ENCODE assay signal across 31 cellular contexts in genomic region chr10:29438271-29438670, GRCh38.
DNase-seq lines count a peak whose midpoint lies in the region; ATAC-seq and TF ChIP-seq lines count a peak whose summit lies in the region.
"Had no signal": no experiment of that assay in that cellular context is flagged by ENCODE, and none has a peak within 500 bp of the region (broad histone marks: within the 10 kb centered on the region; RNA-seq: fewer than 3 reads in every experiment).

No MANE protein-coding gene starts in this region.

- H3K9me3 ChIP-seq in SK-N-MC (ENCODE audit: low read depth, low read length) (no peaks in the 10 kb centered on the region), osteoblast (ENCODE audit: low read depth, low read length) (no peaks in the 10 kb centered on the region)
- H3K9me3 ChIP-seq: A549 had no signal

- no peaks in the 10 kb centered on the region for H3K79me2 ChIP-seq in mesendoderm (ENCODE audit: control insufficient read depth, insufficient read depth, low read length)
- H3K79me2 ChIP-seq in osteoblast (ENCODE audit: insufficient read depth, low read length), result peaks cover 93% of the 10 kb centered on the region

- no peak overlapping the region for H3K18ac ChIP-seq in mesendoderm (ENCODE audit: low read length)

- no peak overlapping the region for H3K56ac ChIP-seq in mesendoderm (ENCODE audit: low read length)

- peak overlapping the region in 1 of 2 donors; percentile 46 for H3K27ac Mint-ChIP-seq in stimulated activated naive CD8-positive, alpha-beta T cell treated with anti-CD3 and anti-CD28 coated beads, Interleukin-15, amount 100 ng/mL, for 72 hours
- H3K27ac Mint-ChIP-seq: activated CD8-positive, alpha-beta T cell treated with anti-CD3 and anti-CD28 coated beads for 36 hours; activated naive CD4-positive, alpha-beta T cell treated with anti-CD3 and anti-CD28 coated beads, Interleukin-2, amount 50 U/mL, for 72 hours; activated T-helper 2 cell treated with anti-CD3 and anti-CD28 coated beads, Interferon-gamma antibody, Interleukin-2, Interleukin-4, amounts not matched to agents 10 μg/mL and 5 μg/mL and 100 μg/mL, durations not matched to agents 14 hours and 24 hours and 36 hours; CD4-positive, alpha-beta T cell; effector memory CD8-positive, alpha-beta T cell; natural killer cell; T-helper 1 cell treated with Interleukin-12 subunit alpha and Interleukin-12 subunit beta and Interleukin-4 antibody, amounts not matched to agents 30 μg/mL and 1 μg/mL, for 36 hours had no signal

- no peaks in the 10 kb centered on the region for H3K27me3 ChIP-seq in mesendoderm (ENCODE audit: insufficient read depth, low read length, poor library complexity)
- H3K27me3 ChIP-seq in osteoblast (ENCODE audit: insufficient read depth, low read length), result no peaks in the 10 kb centered on the region
- H3K27me3 ChIP-seq: cardiac muscle cell, heart right ventricle, left lung, uterus had no signal

- DNase-seq in EH (ENCODE audit: low read depth) (peak; percentile 16), HT1080 (ENCODE audit: low read depth) (peak; percentile 57), SK-N-MC (ENCODE audit: low read depth, low spot score) (no peak), mesendoderm (peak; percentile 54), left colon (no peak), osteoblast (ENCODE audit: insufficient read length, low spot score, missing footprints) (no peak), GM19238 (ENCODE audit: insufficient read length, low spot score) (no peak)
- no peak for DNase-seq in stimulated activated naive CD8-positive, alpha-beta T cell treated with anti-CD3 and anti-CD28 coated beads, Interleukin-15, amount 100 ng/mL, for 72 hours
- DNase-seq: activated CD8-positive, alpha-beta T cell treated with anti-CD3 and anti-CD28 coated beads for 36 hours; AML-193; CD4-positive, alpha-beta T cell; effector memory CD8-positive, alpha-beta T cell; foreskin fibroblast; GDM1; heart right ventricle; left lung; natural killer cell; NCI-H1092; NCI-H1930; NCI-H526; SK-N-SH; stimulated activated naive CD8-positive, alpha-beta T cell treated with anti-CD3 and anti-CD28 coated beads, Interleukin-15, Interleukin-2, amounts not matched to agents 100 U/mL and 50 U/mL, for 24 hours; uterus had no signal

- H4K8ac ChIP-seq in mesendoderm (ENCODE audit: low read depth, low read length), result no peak overlapping the region

- H3K4me1 Mint-ChIP-seq in stimulated activated naive CD8-positive, alpha-beta T cell treated with anti-CD3 and anti-CD28 coated beads, Interleukin-15, amount 100 ng/mL, for 72 hours, result no peaks in the 10 kb centered on the region

- H3K4me3 Mint-ChIP-seq in stimulated activated naive CD8-positive, alpha-beta T cell treated with anti-CD3 and anti-CD28 coated beads, Interleukin-15, amount 100 ng/mL, for 72 hours, result no peak overlapping the region
- H3K4me3 Mint-ChIP-seq: activated CD8-positive, alpha-beta T cell treated with anti-CD3 and anti-CD28 coated beads for 36 hours; CD4-positive, alpha-beta T cell; effector memory CD8-positive, alpha-beta T cell; natural killer cell; T-helper 1 cell treated with Interleukin-12 subunit alpha and Interleukin-12 subunit beta and Interleukin-4 antibody, amounts not matched to agents 30 μg/mL and 1 μg/mL, for 36 hours had no signal

- TF ChIP-seq CTCF in osteoblast (IDR thresholded peaks at IDR 0.05; ENCODE audit: extremely low read depth, low read depth, low read length), result no peak

- no peak overlapping the region for H3K4me3 ChIP-seq in SK-N-MC
- no peak overlapping the region for H3K4me3 ChIP-seq in mesendoderm (ENCODE audit: low read length)
- no peak overlapping the region for H3K4me3 ChIP-seq in osteoblast (ENCODE audit: insufficient read depth, low read length)
- H3K4me3 ChIP-seq: A549, cardiac muscle cell, coronary artery, heart right ventricle, left lung, thoracic aorta, uterus had no signal

- H3K4me1 ChIP-seq in mesendoderm (ENCODE audit: control insufficient read depth, low read depth, low read length) (no peaks in the 10 kb centered on the region), osteoblast (ENCODE audit: insufficient read depth, low read length) (peaks cover 8% of the 10 kb centered on the region)
- H3K4me1 ChIP-seq: left lung, uterus had no signal

- intact Hi-C loops in left colon (cut with DNase I, micrococcal nuclease), result loop anchor here in 1 of 2 donors (5.0 kb wide), 1 partner anchor 46 kb away; no protein-coding TSS in a partner anchor

- no peak overlapping the region for H2AFZ ChIP-seq in osteoblast (ENCODE audit: low read length)

- H2BK5ac ChIP-seq in mesendoderm (ENCODE audit: low read length), result no peak overlapping the region

- no peaks in the 10 kb centered on the region for H3K79me1 ChIP-seq in mesendoderm (ENCODE audit: low read length)

- peaks cover 26 to 29% of the 10 kb centered on the region in 2 donors for H3K9me3 Mint-ChIP-seq in stimulated activated naive CD8-positive, alpha-beta T cell treated with anti-CD3 and anti-CD28 coated beads, Interleukin-15, amount 100 ng/mL, for 72 hours

- H3K4ac ChIP-seq in mesendoderm (ENCODE audit: low read depth, low read length), result no peak overlapping the region

- no peak for ATAC-seq in left colon
- ATAC-seq in stimulated activated naive CD8-positive, alpha-beta T cell treated with anti-CD3 and anti-CD28 coated beads, Interleukin-15, amount 100 ng/mL, for 72 hours, result no peak
- ATAC-seq: A549; activated CD8-positive, alpha-beta T cell treated with anti-CD3 and anti-CD28 coated beads for 36 hours; activated naive CD4-positive, alpha-beta T cell treated with anti-CD3 and anti-CD28 coated beads, Interleukin-2, amount 50 U/mL, for 72 hours; effector memory CD8-positive, alpha-beta T cell; esophagus mucosa; heart right ventricle; left lung; natural killer cell; stimulated activated naive CD8-positive, alpha-beta T cell treated with anti-CD3 and anti-CD28 coated beads, Interleukin-15, Interleukin-2, amounts not matched to agents 100 U/mL and 50 U/mL, for 24 hours had no signal

- H2BK15ac ChIP-seq in mesendoderm (replicated peaks; ENCODE audit: low read depth), result no peak overlapping the region

- no peak overlapping the region for H4K5ac ChIP-seq in mesendoderm (ENCODE audit: low read length)

- H2BK120ac ChIP-seq in mesendoderm (ENCODE audit: low read depth, low read length), result no peak overlapping the region

- H2AK5ac ChIP-seq in mesendoderm (ENCODE audit: low read length), result no peak overlapping the region

- no peaks in the 10 kb centered on the region for H3K27me3 Mint-ChIP-seq in stimulated activated naive CD8-positive, alpha-beta T cell treated with anti-CD3 and anti-CD28 coated beads, Interleukin-15, amount 100 ng/mL, for 72 hours
- H3K27me3 Mint-ChIP-seq: activated CD8-positive, alpha-beta T cell treated with anti-CD3 and anti-CD28 coated beads for 36 hours; CD4-positive, alpha-beta T cell; effector memory CD8-positive, alpha-beta T cell had no signal

- H3K27ac ChIP-seq in SK-N-MC (peak overlapping the region; percentile 46; the same call in 1 of the 2 replicates), mesendoderm (ENCODE audit: low read depth, low read length) (no peak overlapping the region), osteoblast (ENCODE audit: low read depth, low read length) (no peak overlapping the region)
- H3K27ac ChIP-seq: cardiac muscle cell, coronary artery, heart right ventricle, left lung, thoracic aorta, uterus had no signal

- H3K36me3 ChIP-seq in SK-N-MC (ENCODE audit: insufficient read depth, low read length), result peaks cover 13% of the 10 kb centered on the region
- no peaks in the 10 kb centered on the region for H3K36me3 ChIP-seq in mesendoderm (ENCODE audit: control insufficient read depth, insufficient read depth, low read length)
- H3K36me3 ChIP-seq in osteoblast (ENCODE audit: insufficient read depth, low read length), result no peaks in the 10 kb centered on the region
- H3K36me3 ChIP-seq: cardiac muscle cell, thoracic aorta, uterus had no signal

- H3K4me2 ChIP-seq in mesendoderm (ENCODE audit: low read length) (no peak overlapping the region), osteoblast (ENCODE audit: insufficient read depth, low read length) (no peak overlapping the region)
- H3K4me2 ChIP-seq: A549, SK-N-SH had no signal

- H3K23ac ChIP-seq in mesendoderm (ENCODE audit: low read length), result no peak overlapping the region

- peaks cover 25% of the 10 kb centered on the region for H4K20me1 ChIP-seq in osteoblast (ENCODE audit: insufficient read depth, low read length)

- H3K9ac ChIP-seq in SK-N-MC (ENCODE audit: insufficient read length), result no peak overlapping the region
- H3K9ac ChIP-seq in mesendoderm (ENCODE audit: low read length), result no peak overlapping the region
- H3K9ac ChIP-seq: SK-N-SH had no signal

- no CpG with 5 or more reads among the region's 9 CpGs for WGBS in mesendoderm (ENCODE audit: extremely low coverage, insufficient coverage, low lambda C conversion rate)

Comparison
In these comparisons a context has a peak if more than half of its experiments do, and no peak if none do; other contexts are left out.
1. DNase-seq: peak in EH (single experiment), HT1080 (single experiment) and mesendoderm (single experiment); none in SK-N-MC (single experiment), left colon (0 of 2), osteoblast (single experiment), stimulated activated naive CD8-positive, alpha-beta T cell treated with anti-CD3 and anti-CD28 coated beads, Interleukin-15, amount 100 ng/mL, for 72 hours (0 of 2) and GM19238 (single experiment).